ENCODE assay signal across 17 cellular contexts in genomic region chr4:1676605-1677525, GRCh38.
"Had no signal": no experiment of that assay in that cellular context is flagged by ENCODE, and none has a peak within 500 bp of the region (broad histone marks: within the 10 kb centered on the region; RNA-seq: fewer than 3 reads in every experiment).

No MANE protein-coding gene starts in this region.

- H3K4me3 Mint-ChIP-seq: activated CD4-positive, alpha-beta memory T cell treated with anti-CD3 and anti-CD28 coated beads, Interleukin-2, amount 10 ng/mL, durations not matched to agents 7 days and 5 days; activated naive CD8-positive, alpha-beta T cell treated with anti-CD3 and anti-CD28 coated beads, Interleukin-2, amount 50 U/mL, for 24 hours; neural crest cell had no signal

- H3K4me3 ChIP-seq: cardiac muscle cell, colonic mucosa, heart right ventricle, left lung, pancreas, thyroid gland, vagina had no signal

- H3K27me3 ChIP-seq: cardiac muscle cell, colonic mucosa, heart right ventricle, left lung, pancreas, thyroid gland, vagina had no signal

- DNase-seq: activated CD4-positive, alpha-beta memory T cell treated with anti-CD3 and anti-CD28 coated beads, Interleukin-2, amount 10 ng/mL, durations not matched to agents 7 days and 5 days; activated naive CD8-positive, alpha-beta T cell treated with anti-CD3 and anti-CD28 coated beads, Interleukin-2, amount 50 U/mL, for 24 hours; activated T-cell treated with anti-CD3 and anti-CD28 coated beads, Interleukin-2, amount 50 U/mL, for 48 hours; colonic mucosa; heart right ventricle; mesenchymal stem cell; stimulated activated CD4-positive, alpha-beta T cell treated with anti-CD3 and anti-CD28 coated beads, Interleukin-4, amount 100 ng/mL, for 24 hours; T-helper 2 cell; thyroid gland had no signal

- H3K27me3 Mint-ChIP-seq: activated naive CD8-positive, alpha-beta T cell treated with anti-CD3 and anti-CD28 coated beads, Interleukin-2, amount 50 U/mL, for 24 hours had no signal

- H3K4me1 Mint-ChIP-seq: activated CD4-positive, alpha-beta memory T cell treated with anti-CD3 and anti-CD28 coated beads, Interleukin-2, amount 10 ng/mL, durations not matched to agents 7 days and 5 days; activated naive CD8-positive, alpha-beta T cell treated with anti-CD3 and anti-CD28 coated beads, Interleukin-2, amount 50 U/mL, for 24 hours had no signal

- H3K27ac ChIP-seq: cardiac muscle cell, colonic mucosa, heart right ventricle, left lung, pancreas, thyroid gland, vagina, VCaP had no signal

- ATAC-seq: activated naive CD8-positive, alpha-beta T cell treated with anti-CD3 and anti-CD28 coated beads, Interleukin-2, amount 50 U/mL, for 24 hours; left lung; pancreas had no signal

- H3K9me3 ChIP-seq: colonic mucosa, heart right ventricle, left lung, pancreas, thyroid gland, vagina had no signal

- H3K4me1 ChIP-seq: colonic mucosa, heart right ventricle, left lung, pancreas, thyroid gland, vagina had no signal

- H3K27ac Mint-ChIP-seq: activated CD4-positive, alpha-beta memory T cell treated with anti-CD3 and anti-CD28 coated beads, Interleukin-2, amount 10 ng/mL, durations not matched to agents 7 days and 5 days; activated naive CD8-positive, alpha-beta T cell treated with anti-CD3 and anti-CD28 coated beads, Interleukin-2, amount 50 U/mL, for 24 hours had no signal

- FAIRE-seq: frontal cortex, keratinocyte, pancreas had no signal

- H3K36me3 ChIP-seq: cardiac muscle cell, colonic mucosa, heart right ventricle, left lung, pancreas, thyroid gland, vagina had no signal
